15 cellular contexts compared by ENCODE assay signal in the genomic region with DNA sequence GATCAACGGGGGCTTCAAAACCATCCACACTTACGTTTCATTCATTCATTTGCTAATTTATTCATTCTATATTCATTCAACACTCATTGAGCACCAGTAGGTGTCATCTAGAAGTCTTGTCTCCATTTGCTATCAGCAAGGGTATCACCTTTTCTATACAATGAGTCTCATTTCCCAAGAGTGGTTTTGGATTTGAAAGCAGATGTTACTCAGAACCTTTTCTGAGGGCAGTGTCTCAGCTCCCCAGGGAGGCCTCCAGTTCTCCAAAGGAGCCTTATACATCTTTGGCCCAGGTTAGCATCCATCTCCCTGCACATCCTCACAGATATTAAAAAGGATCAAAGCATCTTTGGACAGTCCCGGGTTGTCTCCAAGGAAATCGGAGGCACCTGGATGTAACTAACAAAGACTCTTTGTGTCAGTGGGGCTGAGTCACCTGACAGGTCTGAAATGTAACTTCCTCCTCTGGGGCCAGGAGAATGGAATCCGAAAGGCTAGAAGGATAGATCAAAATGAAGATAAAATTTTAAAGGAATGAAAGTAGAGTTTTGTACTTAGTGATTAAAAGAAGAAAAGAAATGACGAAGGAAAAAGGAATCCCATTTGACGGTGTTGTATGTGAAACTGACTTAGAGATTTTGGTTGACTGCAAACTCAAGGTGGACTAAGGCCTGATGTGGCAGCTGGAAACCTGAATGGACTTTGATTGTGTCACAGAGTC.
A peak's percentile ranks its signal among the peaks of the same experiment; 100 is the strongest.
DNase-seq lines count a peak whose midpoint lies in the region; ATAC-seq and TF ChIP-seq lines count a peak whose summit lies in the region.
"Had no signal": no experiment of that assay in that cellular context is flagged by ENCODE, and none has a peak within 500 bp of the region (broad histone marks: within the 10 kb centered on the region; RNA-seq: fewer than 3 reads in every experiment).

No MANE protein-coding gene starts in this region.

- H3K27me3 ChIP-seq in neuronal stem cell (ENCODE audit: control insufficient read depth in 3 of 3, insufficient read depth in 3 of 3, low read depth in 1 of 3, low read length in 3 of 3): peaks cover 0 to 18% (median 0%) of the 10 kb centered on the region in 3 experiments
- no peaks in the 10 kb centered on the region for H3K27me3 ChIP-seq in SJCRH30
- H3K27me3 ChIP-seq: gastrocnemius medialis, right atrium auricular region had no signal

- no peaks in the 10 kb centered on the region for H3K9me3 ChIP-seq in neuronal stem cell (replicated peaks in 1 of 2; ENCODE audit: control insufficient read depth in 2 of 2, insufficient read depth in 1 of 2, low read depth in 1 of 2, low read length in 2 of 2)
- no peaks in the 10 kb centered on the region for H3K9me3 ChIP-seq in SJCRH30 (replicated peaks)
- H3K9me3 ChIP-seq: gastrocnemius medialis, right atrium auricular region had no signal

- no peak overlapping the region for H2AK5ac ChIP-seq in neuronal stem cell (ENCODE audit: low read depth, low read length)

- H3K23ac ChIP-seq in neuronal stem cell (ENCODE audit: low read depth, low read length, poor library complexity): no peak overlapping the region

- no peaks in the 10 kb centered on the region for H3K36me3 ChIP-seq in neuronal stem cell (replicated peaks in 1 of 2; ENCODE audit: control insufficient read depth in 2 of 2, insufficient read depth in 2 of 2, low read length in 2 of 2)
- no peaks in the 10 kb centered on the region for H3K36me3 ChIP-seq in SJCRH30
- H3K36me3 ChIP-seq: gastrocnemius medialis, right atrium auricular region had no signal

- ATAC-seq in central memory CD8-positive, alpha-beta T cell (replicated peaks; ENCODE audit: extremely low read depth, poor library complexity, severe bottlenecking): no peak
- ATAC-seq in natural killer cell: no peak
- ATAC-seq: gastrocnemius medialis, K562 had no signal

- no peak overlapping the region for H4K91ac ChIP-seq in neuronal stem cell (ENCODE audit: low read depth, low read length, poor library complexity)

- H3K18ac ChIP-seq in neuronal stem cell (ENCODE audit: low read length): no peak overlapping the region

- no peak overlapping the region for H2BK5ac ChIP-seq in neuronal stem cell (ENCODE audit: low read length)

- peak overlapping the region; percentile 8 for H3K27ac Mint-ChIP-seq in central memory CD8-positive, alpha-beta T cell (ENCODE audit: low read depth)
- peak overlapping the region; percentile 2 to 47 for H3K27ac Mint-ChIP-seq in natural killer cell

- no peak overlapping the region for H3K4me3 Mint-ChIP-seq in central memory CD8-positive, alpha-beta T cell
- no peak overlapping the region for H3K4me3 Mint-ChIP-seq in natural killer cell

- H3K4me1 Mint-ChIP-seq in central memory CD8-positive, alpha-beta T cell: peaks cover 25% of the 10 kb centered on the region
- peaks cover 14 to 17% of the 10 kb centered on the region in 2 donors for H3K4me1 Mint-ChIP-seq in natural killer cell

- no peak overlapping the region for H4K8ac ChIP-seq in neuronal stem cell (ENCODE audit: low read depth, low read length)

- H3K14ac ChIP-seq in neuronal stem cell (ENCODE audit: low read length): no peak overlapping the region

- no peaks in the 10 kb centered on the region for H3K9me3 Mint-ChIP-seq in central memory CD8-positive, alpha-beta T cell
- H3K9me3 Mint-ChIP-seq in natural killer cell: no peaks in the 10 kb centered on the region

- H3K79me1 ChIP-seq in neuronal stem cell (ENCODE audit: low read depth, low read length): no peaks in the 10 kb centered on the region

- peaks cover 15% of the 10 kb centered on the region for H3K36me3 Mint-ChIP-seq in central memory CD8-positive, alpha-beta T cell (ENCODE audit: insufficient read depth)
- H3K36me3 Mint-ChIP-seq in natural killer cell: peaks cover 12% of the 10 kb centered on the region

- WGBS in neuronal stem cell (ENCODE audit: extremely low coverage in 2 of 2, insufficient read length in 2 of 2, insufficient replicate concordance in 1 of 2), 2 donors: 100% methylated on average over 2 of the region's 7 CpGs

- no peak for TF ChIP-seq CTCF in natural killer cell (IDR thresholded peaks at IDR 0.05)

- no peaks in the 10 kb centered on the region for H3K27me3 Mint-ChIP-seq in central memory CD8-positive, alpha-beta T cell
- H3K27me3 Mint-ChIP-seq in natural killer cell (ENCODE audit: low read depth in 2 of 2): no peaks in the 10 kb centered on the region

- no peak overlapping the region for H3K9ac ChIP-seq in neuronal stem cell (ENCODE audit: low read depth, low read length, poor library complexity)

- H3K4me1 ChIP-seq in neuronal stem cell (ENCODE audit: control insufficient read depth in 2 of 2, insufficient read depth in 1 of 2, low read depth in 1 of 2, low read length in 2 of 2): no peaks in the 10 kb centered on the region
- H3K4me1 ChIP-seq in SJCRH30: no peaks in the 10 kb centered on the region

- no peak overlapping the region for H3K4me3 ChIP-seq in neuronal stem cell (ENCODE audit: low read length in 2 of 2)
- H3K4me3 ChIP-seq in SJCRH30: no peak overlapping the region
- H3K4me3 ChIP-seq: gastrocnemius medialis, K562, right atrium auricular region had no signal

- no peak overlapping the region for H2BK12ac ChIP-seq in neuronal stem cell (ENCODE audit: low read length)

- H3K27ac ChIP-seq in neuronal stem cell (replicated peaks; ENCODE audit: low read length) (no peak overlapping the region), SJCRH30 (no peak overlapping the region)
- H3K27ac ChIP-seq: gastrocnemius medialis, right atrium auricular region had no signal

- intact Hi-C loops in natural killer cell (cut with micrococcal nuclease): no loop called here

- H2BK120ac ChIP-seq in neuronal stem cell (ENCODE audit: low read depth, low read length): no peak overlapping the region

- H2BK15ac ChIP-seq in neuronal stem cell (ENCODE audit: low read length): no peak overlapping the region

- DNase-seq in EL: peak; percentile 57
- peak; percentile 93 for DNase-seq in M059J (ENCODE audit: low read depth)
- no peak for DNase-seq in central memory CD8-positive, alpha-beta T cell (ENCODE audit: low spot score in 2 of 2)
- DNase-seq in natural killer cell: no peak
- DNase-seq in SIG-M5 (lab: John Stamatoyannopoulos, UW): no peak
- DNase-seq in neuronal stem cell (ENCODE audit: low spot score): no peak
- DNase-seq in SJCRH30: no peak
- no peak for DNase-seq in activated gamma-delta T cell (lab: John Stamatoyannopoulos, UW)
- DNase-seq: anterior cingulate cortex, DND-41, gastrocnemius medialis, NCI-H1436, NCI-H510A treated with DMSO at 0.1 percent for 48 hours had no signal

- H3K4ac ChIP-seq in neuronal stem cell (ENCODE audit: low read length): no peak overlapping the region

- no peak overlapping the region for H2AFZ ChIP-seq in neuronal stem cell (ENCODE audit: low read length)

- H3K4me2 ChIP-seq in neuronal stem cell (ENCODE audit: insufficient read depth, low read length, poor library complexity, severe bottlenecking): no peak overlapping the region

Comparison
In these comparisons a context has a peak if more than half of its experiments do, and no peak if none do; other contexts are left out.
1. DNase-seq: peak in EL (single experiment) and M059J (single experiment); none in central memory CD8-positive, alpha-beta T cell (0 of 2), natural killer cell (single experiment), SIG-M5 (single experiment), neuronal stem cell (single experiment), SJCRH30 (0 of 2) and activated gamma-delta T cell (single experiment).